In genomic region chr19:44498988-44499387, GRCh38 we compare ENCODE assay signal across 1 cellular context.
TF ChIP-seq lines count a peak whose summit lies in the region.

No MANE protein-coding gene starts in this region.

TF ChIP-seq in HCT116, 20 proteins besides CTCF, POLR2A, EP300 and RAD21 (continued from another document):
- TF ChIP-seq REST (IDR thresholded peaks at IDR 0.05; ENCODE audit: low read depth) (no peak), ZFX (IDR thresholded peaks at IDR 0.05) (no peak), CEBPB (IDR thresholded peaks at IDR 0.05; ENCODE audit: low read depth) (no peak), YY1 (IDR thresholded peaks at IDR 0.05; ENCODE audit: extremely low read depth, insufficient replicate concordance, low read depth, low read length) (no peak), ZBTB33 (IDR thresholded peaks at IDR 0.05; ENCODE audit: extremely low read depth, insufficient replicate concordance, low read length) (no peak), EGR1 (IDR thresholded peaks at IDR 0.05; ENCODE audit: low read depth) (no peak), EZH2 (IDR thresholded peaks at IDR 0.05) (no peak), TCF7L2 (IDR thresholded peaks at IDR 0.05; ENCODE audit: borderline replicate concordance, extremely low read depth, insufficient read depth, insufficient read length) (no peak), ELF1 (IDR thresholded peaks at IDR 0.05; ENCODE audit: borderline replicate concordance, low read depth) (no peak), SRF (IDR thresholded peaks at IDR 0.05; ENCODE audit: low read depth) (no peak), JUND (IDR thresholded peaks at IDR 0.05) (no peak), EZH2phosphoT487 (IDR thresholded peaks at IDR 0.05; ENCODE audit: borderline replicate concordance) (no peak), ZNF274 (IDR thresholded peaks at IDR 0.05; ENCODE audit: low read depth, low read length) (no peak)
